8 cellular contexts compared by ENCODE assay signal in the genomic region with DNA sequence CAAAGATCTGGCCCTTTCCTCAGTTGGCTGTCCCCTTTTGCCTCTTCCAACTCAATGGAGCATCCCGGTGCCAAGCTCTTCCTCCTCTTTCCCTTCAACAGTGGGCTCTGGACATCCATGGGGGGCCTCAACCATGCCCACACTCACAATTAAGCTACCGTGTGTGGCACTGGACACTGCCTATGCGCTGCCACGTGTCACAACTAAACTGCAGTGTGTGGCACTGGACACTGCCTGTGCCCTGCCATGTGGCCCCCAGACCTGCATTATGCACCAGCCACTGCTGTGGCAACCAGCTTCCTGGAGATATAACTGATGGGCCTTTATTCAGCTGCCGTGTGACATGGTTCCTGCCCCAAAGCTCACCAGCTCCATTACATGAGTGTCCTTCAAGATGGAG.
"Had no signal": no experiment of that assay in that cellular context is flagged by ENCODE, and none has a peak within 500 bp of the region (broad histone marks: within the 10 kb centered on the region; RNA-seq: fewer than 3 reads in every experiment).

No MANE protein-coding gene starts in this region.

- H3K4me3 ChIP-seq: HAP-1, K562 had no signal

- ATAC-seq: HCT116, K562 had no signal

- DNase-seq: GOT3, HFFc6, IMR-90, KG1 had no signal

- FAIRE-seq: K562 had no signal

- H3K27ac ChIP-seq: HL-60 had no signal

- H3K36me3 ChIP-seq: HAP-1 had no signal

- H3K27ac Mint-ChIP-seq: HFFc6 had no signal

- H3K9me3 Mint-ChIP-seq: HFFc6 had no signal

- H3K9me3 ChIP-seq: HAP-1 had no signal

- H3K4me3 Mint-ChIP-seq: HFFc6 had no signal

- H3K4me1 ChIP-seq: HAP-1 had no signal
